In genomic region chr9:106896695-106897094, GRCh38 we compare ENCODE assay signal across 22 cellular contexts.
"Had no signal": no experiment of that assay in that cellular context is flagged by ENCODE, and none has a peak within 500 bp of the region (broad histone marks: within the 10 kb centered on the region; RNA-seq: fewer than 3 reads in every experiment).

No MANE protein-coding gene starts in this region.

- H3K4me1 ChIP-seq: ascending aorta had no signal

- FAIRE-seq: bronchial epithelial cell had no signal

- H3K36me3 Mint-ChIP-seq: activated naive CD4-positive, alpha-beta T cell treated with anti-CD3 and anti-CD28 coated beads, Interleukin-2, amount 50 U/mL, for 24 hours; naive thymus-derived CD4-positive, alpha-beta T cell had no signal

- ATAC-seq: gastroesophageal sphincter; heart left ventricle; mucosa of descending colon; naive thymus-derived CD4-positive, alpha-beta T cell had no signal

- H3K27me3 ChIP-seq: ascending aorta, gastroesophageal sphincter, heart left ventricle, ovary had no signal

- H3K27ac Mint-ChIP-seq: activated CD4-positive, alpha-beta memory T cell treated with anti-CD3 and anti-CD28 coated beads, Interleukin-2, amount 10 ng/mL, durations not matched to agents 7 days and 5 days; activated naive CD4-positive, alpha-beta T cell treated with anti-CD3 and anti-CD28 coated beads, Interleukin-2, amount 50 U/mL, for 24 hours; naive thymus-derived CD4-positive, alpha-beta T cell had no signal

- H3K4me1 Mint-ChIP-seq: activated CD4-positive, alpha-beta memory T cell treated with anti-CD3 and anti-CD28 coated beads, Interleukin-2, amount 10 ng/mL, durations not matched to agents 7 days and 5 days; activated naive CD4-positive, alpha-beta T cell treated with anti-CD3 and anti-CD28 coated beads, Interleukin-2, amount 50 U/mL, for 24 hours; naive thymus-derived CD4-positive, alpha-beta T cell had no signal

- H3K27ac ChIP-seq: ascending aorta had no signal

- DNase-seq: activated CD4-positive, alpha-beta memory T cell treated with anti-CD3 and anti-CD28 coated beads, Interleukin-2, amount 10 ng/mL, durations not matched to agents 7 days and 5 days; activated CD4-positive, alpha-beta T cell treated with anti-CD3 and anti-CD28 coated beads for 48 hours; activated CD4-positive, CD25-positive, alpha-beta regulatory T cell; activated effector memory CD4-positive, alpha-beta T cell treated with anti-CD3 and anti-CD28 coated beads, Interleukin-2, amount 50 U/mL, for 16 hours; activated T-cell treated with anti-CD3 and anti-CD28 coated beads, Interleukin-2, amount 50 U/mL, for 48 hours; cerebellar nuclear complex; cortex of kidney; heart left ventricle; kidney glomerular epithelial cell; left ventricle myocardium inferior; mucosa of descending colon; naive thymus-derived CD4-positive, alpha-beta T cell; ovary; stimulated activated CD4-positive, alpha-beta T cell treated with anti-CD3 and anti-CD28 coated beads, Interleukin-12 subunit alpha, Interleukin-12 subunit beta, amount 100 ng/mL, for 4 hours; stimulated activated CD4-positive, alpha-beta T cell treated with anti-CD3 and anti-CD28 coated beads, Interleukin-1b, Interleukin-23, amount 100 ng/mL, for 48 hours; stimulated activated CD8-positive, alpha-beta memory T cell treated with anti-CD3 and anti-CD28 coated beads, Interleukin-4, amount 100 ng/mL, for 48 hours; stimulated activated naive CD4-positive, alpha-beta T cell; T1000 had no signal

- H3K4me3 ChIP-seq: ascending aorta, gastroesophageal sphincter, heart left ventricle, left ventricle myocardium inferior, mucosa of descending colon, ovary had no signal

- H3K27me3 Mint-ChIP-seq: activated CD4-positive, alpha-beta memory T cell treated with anti-CD3 and anti-CD28 coated beads, Interleukin-2, amount 10 ng/mL, durations not matched to agents 7 days and 5 days; activated naive CD4-positive, alpha-beta T cell treated with anti-CD3 and anti-CD28 coated beads, Interleukin-2, amount 50 U/mL, for 24 hours; naive thymus-derived CD4-positive, alpha-beta T cell had no signal

- H3K9me3 ChIP-seq: mucosa of descending colon, ovary had no signal

- H3K36me3 ChIP-seq: ascending aorta, gastroesophageal sphincter, heart left ventricle, left ventricle myocardium inferior, ovary had no signal

- H3K4me3 Mint-ChIP-seq: activated CD4-positive, alpha-beta memory T cell treated with anti-CD3 and anti-CD28 coated beads, Interleukin-2, amount 10 ng/mL, durations not matched to agents 7 days and 5 days; activated naive CD4-positive, alpha-beta T cell treated with anti-CD3 and anti-CD28 coated beads, Interleukin-2, amount 50 U/mL, for 24 hours; naive thymus-derived CD4-positive, alpha-beta T cell had no signal
